In genomic region chr16:1874854-1875253, GRCh38 we compare ENCODE assay signal across 25 cellular contexts. TPM values are rescaled to one million over a fixed set of nuclear protein-coding genes. Genes with fewer than 3 reads are reported as not detected.
DNase-seq lines count a peak whose midpoint lies in the region; ATAC-seq and TF ChIP-seq lines count a peak whose summit lies in the region.
"Had no signal": no experiment of that assay in that cellular context is flagged by ENCODE, and none has a peak within 500 bp of the region (broad histone marks: within the 10 kb centered on the region; RNA-seq: fewer than 3 reads in every experiment).

No MANE protein-coding gene starts in this region.

- H3K27me3 Mint-ChIP-seq in chondrocyte (ENCODE audit: low read depth): peaks cover 13% of the 10 kb centered on the region

- no peak overlapping the region for H3K18ac ChIP-seq in trophoblast cell (ENCODE audit: low read length)

- H3K27ac ChIP-seq in liver (ENCODE audit: low read depth in 1 of 2, low read length in 2 of 2): peak overlapping the region; percentile 68 to 80
- no peak overlapping the region for H3K27ac ChIP-seq in trophoblast cell (ENCODE audit: low read depth, low read length)
- H3K27ac ChIP-seq: 22Rv1, KMS-11, SK-N-MC had no signal

- no peaks in the 10 kb centered on the region for H3K79me1 ChIP-seq in trophoblast cell (ENCODE audit: low read length)

- no peak overlapping the region for H3K4me2 ChIP-seq in trophoblast cell (ENCODE audit: low read length)
- H3K4me2 ChIP-seq: KMS-11 had no signal

- H3K9ac ChIP-seq in liver (ENCODE audit: low read depth in 1 of 2, low read length in 2 of 2): no peak overlapping the region
- peak overlapping the region; percentile 65 for H3K9ac ChIP-seq in trophoblast cell (ENCODE audit: low read length)
- H3K9ac ChIP-seq: KMS-11 had no signal

- no peaks in the 10 kb centered on the region for H3K9me3 Mint-ChIP-seq in chondrocyte (ENCODE audit: low read depth)
- H3K9me3 Mint-ChIP-seq: CD8-positive, alpha-beta T cell had no signal

- H3K4me3 ChIP-seq in liver (ENCODE audit: low read depth in 1 of 3, low read length in 3 of 3): no peak overlapping the region
- H3K4me3 ChIP-seq in trophoblast cell (ENCODE audit: low read depth, low read length): no peak overlapping the region
- H3K4me3 ChIP-seq: SK-N-MC had no signal

- H3K4me1 Mint-ChIP-seq in chondrocyte (ENCODE audit: low read depth): peaks cover 17% of the 10 kb centered on the region

- peaks cover 14 to 30% (median 26%) of the 10 kb centered on the region in 4 donors for H3K4me1 ChIP-seq in liver (ENCODE audit: control insufficient read depth in 4 of 4, insufficient read depth in 4 of 4, low read length in 3 of 4)
- peaks cover 4 to 5% of the 10 kb centered on the region in 2 experiments for H3K4me1 ChIP-seq in trophoblast cell (ENCODE audit: control insufficient read depth in 1 of 2, insufficient read depth in 2 of 2, low read length in 2 of 2)

- H4K8ac ChIP-seq in trophoblast cell (ENCODE audit: low read depth, low read length): no peak overlapping the region

- no peak for ATAC-seq in activated CD4-positive, CD25-positive, alpha-beta regulatory T cell treated with anti-CD3 and anti-CD28 coated beads, Interleukin-2, amount 50 U/mL, for 24 hours
- ATAC-seq: CD8-positive, alpha-beta T cell; HCT116; Right ventricle myocardium inferior had no signal

- no peaks in the 10 kb centered on the region for H3K36me3 Mint-ChIP-seq in chondrocyte (ENCODE audit: low read depth)
- H3K36me3 Mint-ChIP-seq: CD8-positive, alpha-beta T cell had no signal

- TF ChIP-seq CTCF in liver (IDR thresholded peaks at IDR 0.05; ENCODE audit: low read depth, low read length, missing input control): no peak
- no peak for TF ChIP-seq CTCF in chondrocyte (IDR thresholded peaks at IDR 0.05)

- H3K4ac ChIP-seq in trophoblast cell (ENCODE audit: low read depth, low read length): no peak overlapping the region

- no peaks in the 10 kb centered on the region for H3K79me2 ChIP-seq in trophoblast cell (ENCODE audit: control insufficient read depth, insufficient read depth, low read length, poor library complexity)

- H2BK5ac ChIP-seq in trophoblast cell (ENCODE audit: low read depth, low read length, poor library complexity): no peak overlapping the region

- no peak overlapping the region for H3K4me3 Mint-ChIP-seq in chondrocyte (ENCODE audit: unreplicated experiment)
- H3K4me3 Mint-ChIP-seq: CD8-positive, alpha-beta T cell had no signal

- no peak overlapping the region for H2BK12ac ChIP-seq in trophoblast cell (ENCODE audit: low read length)

- H2BK120ac ChIP-seq in trophoblast cell (ENCODE audit: insufficient read depth, low read length, poor library complexity): no peak overlapping the region

- H3K27me3 ChIP-seq in liver (ENCODE audit: control insufficient read depth in 4 of 4, insufficient read depth in 4 of 4, low read length in 3 of 4) (no peaks in the 10 kb centered on the region), trophoblast cell (ENCODE audit: insufficient read depth, low read length) (peaks cover 11% of the 10 kb centered on the region)

- DNase-seq in NCI-H146 (lab: John Stamatoyannopoulos, UW): peak; percentile 19
- no peak for DNase-seq in NCI-H146 treated with DMSO at 0.1 percent for 48 hours (lab: John Stamatoyannopoulos, UW; ENCODE audit: unreplicated experiment)
- DNase-seq in NCI-H69 (lab: John Stamatoyannopoulos, UW): peak; percentile 12
- DNase-seq in trophoblast cell: no peak
- DNase-seq in activated effector memory CD4-positive, alpha-beta T cell treated with Interleukin-2 at 50 U/mL for 16 hours: no peak
- DNase-seq in chondrocyte (ENCODE audit: low spot score): no peak
- DNase-seq: AML-193; C1 segment of cervical spinal cord; Calu3; CD8-positive, alpha-beta T cell; DMS153; NCI-H1105 treated with DMSO at 0.1 percent for 48 hours; NCI-H187; NCI-H446; NCI-H526; OCI-M1; SW 1271 had no signal

- H3K9me3 ChIP-seq in liver (ENCODE audit: control insufficient read depth in 4 of 4, low read length in 3 of 4): no peaks in the 10 kb centered on the region
- peaks cover 4% of the 10 kb centered on the region for H3K9me3 ChIP-seq in trophoblast cell (ENCODE audit: insufficient read depth, low read depth, low read length)

- H3K23ac ChIP-seq in trophoblast cell (ENCODE audit: low read length): no peak overlapping the region

- H3K36me3 ChIP-seq in liver (ENCODE audit: control insufficient read depth in 4 of 4, insufficient read depth in 3 of 4, low read depth in 1 of 4, low read length in 3 of 4): no peaks in the 10 kb centered on the region
- no peaks in the 10 kb centered on the region for H3K36me3 ChIP-seq in trophoblast cell (ENCODE audit: control insufficient read depth in 1 of 2, insufficient read depth in 2 of 2, low read length in 2 of 2)

- no peak overlapping the region for H4K91ac ChIP-seq in trophoblast cell (ENCODE audit: low read depth, low read length)

- no peak for TF ChIP-seq RAD21 in liver (IDR thresholded peaks at IDR 0.05)

- 27% methylated on average over 6 of the region's 6 CpGs for WGBS in liver
- no CpG with 5 or more reads among the region's 6 CpGs for WGBS in trophoblast cell (ENCODE audit: extremely low coverage, insufficient coverage, insufficient read length)

- H2AFZ ChIP-seq in trophoblast cell (ENCODE audit: insufficient read depth, low read length, poor library complexity): no peak overlapping the region

- no peak overlapping the region for H2AK5ac ChIP-seq in trophoblast cell (ENCODE audit: low read length)

- no peak overlapping the region for H3K27ac Mint-ChIP-seq in chondrocyte (ENCODE audit: unreplicated experiment)
- H3K27ac Mint-ChIP-seq: CD8-positive, alpha-beta T cell had no signal

- H3K14ac ChIP-seq in trophoblast cell (ENCODE audit: low read length): no peak overlapping the region

- no peak overlapping the region for H4K12ac ChIP-seq in trophoblast cell (ENCODE audit: low read depth, low read length)

TF ChIP-seq in liver, 16 proteins besides CTCF, POLR2A, EP300 and RAD21:
- peak; percentile 0 for TF ChIP-seq SP1 (IDR thresholded peaks at IDR 0.05)
- TF ChIP-seq YY1 (IDR thresholded peaks at IDR 0.05): peak; percentile 42
- peak in 1 of 2 donors; percentile 77 for TF ChIP-seq RXRA (IDR thresholded peaks at IDR 0.05)
- TF ChIP-seq ATF3 (IDR thresholded peaks at IDR 0.05): no peak
- TF ChIP-seq HNF4A (conservative IDR thresholded peaks at IDR 0.05): peak; percentile 44 to 80
- TF ChIP-seq ZBTB33 (IDR thresholded peaks at IDR 0.05): no peak

RNA-seq across cellular contexts. Expression of gene MEIOB, which starts 2.9 kb away (rescaled TPM):
- total RNA-seq in liver: 1 to 10 TPM in 1 of 2 donors, not detected in 1; 2.2 TPM
- under 1 TPM in 1 of 2 donors, not detected in 1; 0.33 TPM for polyA plus RNA-seq in liver
- 0.07 TPM in 1 of 2 replicates, not detected in the other for polyA plus RNA-seq in trophoblast cell (2013)
- 1.1 to 1.3 TPM (median 1.2 TPM) in 3 replicates for total RNA-seq in chondrocyte
- total RNA-seq: Calu3; CD8-positive, alpha-beta T cell; HT1080; Right ventricle myocardium inferior had no signal

RNA-seq across cellular contexts. Expression of gene HS3ST6, which starts 43.4 kb away (rescaled TPM):
- total RNA-seq in liver (not detected), chondrocyte (not detected in 3 replicates)
- not detected for polyA plus RNA-seq in liver
- 0.05 TPM in 1 of 2 replicates, not detected in the other for polyA plus RNA-seq in trophoblast cell (2013)
- total RNA-seq: Calu3; CD8-positive, alpha-beta T cell; HT1080; Right ventricle myocardium inferior had no signal

RNA-seq across cellular contexts. Expression of gene FAHD1, which starts 47.8 kb away (rescaled TPM):
- 10 to 100 TPM; 71.9 to 84.2 TPM for total RNA-seq in liver
- polyA plus RNA-seq in liver: 10 to 100 TPM; 42.7 to 50.9 TPM
- 16.4 and 16.6 TPM in 2 replicates for polyA plus RNA-seq in trophoblast cell (2013)
- total RNA-seq in chondrocyte: 25.8 to 27.1 TPM (median 25.9 TPM) in 3 replicates

RNA-seq across cellular contexts. Expression of gene HAGH, which starts 48.2 kb away (rescaled TPM):
- total RNA-seq in liver (100 to 1,000 TPM; 219 to 252 TPM), chondrocyte (46.5 to 56.7 TPM (median 55.1 TPM) in 3 replicates)
- 100 to 1,000 TPM; 169 to 188 TPM for polyA plus RNA-seq in liver
- polyA plus RNA-seq in trophoblast cell (2013): 28.3 and 29.1 TPM in 2 replicates

Comparison
In these comparisons a context has a peak if more than half of its experiments do, and no peak if none do; other contexts are left out.
1. DNase-seq: peak in NCI-H146 (single experiment) and NCI-H69 (single experiment); none in NCI-H146 treated with DMSO at 0.1 percent for 48 hours (single experiment), trophoblast cell (0 of 2), activated effector memory CD4-positive, alpha-beta T cell treated with Interleukin-2 at 50 U/mL for 16 hours (single experiment) and chondrocyte (single experiment).